In the genomic region with DNA sequence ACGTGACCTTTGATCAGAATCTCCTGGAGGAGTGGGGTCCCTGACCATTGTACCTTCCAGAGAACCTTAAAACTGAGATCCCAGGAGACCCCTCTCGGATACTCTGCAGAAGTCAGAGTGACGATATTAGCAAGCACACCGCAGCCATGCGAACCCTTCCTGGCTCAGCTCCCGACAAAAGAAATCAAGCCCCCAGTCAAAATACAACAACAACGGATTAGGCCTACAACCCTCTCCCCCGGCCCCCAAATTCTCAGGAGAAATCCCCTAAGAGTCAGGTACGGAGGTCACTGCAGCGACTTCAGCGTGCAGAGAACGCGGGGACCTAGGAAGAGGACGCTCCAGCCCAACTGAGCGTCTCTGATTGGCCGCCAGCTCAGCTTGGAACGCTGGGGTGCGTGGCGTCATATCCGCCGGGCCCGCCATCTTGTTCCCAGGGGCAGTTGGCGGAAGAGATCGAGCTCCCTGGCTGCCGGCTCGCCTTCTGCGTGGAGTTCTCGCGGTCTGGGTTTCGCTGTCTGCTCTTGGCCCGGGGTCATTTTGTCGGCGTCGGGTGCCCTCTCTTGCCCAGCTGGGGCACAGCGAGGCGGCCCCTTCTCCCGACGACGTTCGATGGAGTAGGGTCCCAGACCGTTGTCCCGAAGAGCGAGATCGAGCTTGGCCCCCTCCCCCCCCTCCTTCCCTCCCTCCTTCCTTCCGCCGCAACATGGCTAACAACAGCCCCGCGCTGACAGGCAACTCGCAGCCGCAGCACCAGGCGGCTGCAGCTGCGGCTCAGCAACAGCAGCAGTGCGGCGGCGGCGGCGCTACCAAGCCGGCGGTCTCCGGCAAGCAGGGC, we compare ENCODE assay signal across 1 cellular context.
TF ChIP-seq lines count a peak whose summit lies in the region.

A gene with protein sequence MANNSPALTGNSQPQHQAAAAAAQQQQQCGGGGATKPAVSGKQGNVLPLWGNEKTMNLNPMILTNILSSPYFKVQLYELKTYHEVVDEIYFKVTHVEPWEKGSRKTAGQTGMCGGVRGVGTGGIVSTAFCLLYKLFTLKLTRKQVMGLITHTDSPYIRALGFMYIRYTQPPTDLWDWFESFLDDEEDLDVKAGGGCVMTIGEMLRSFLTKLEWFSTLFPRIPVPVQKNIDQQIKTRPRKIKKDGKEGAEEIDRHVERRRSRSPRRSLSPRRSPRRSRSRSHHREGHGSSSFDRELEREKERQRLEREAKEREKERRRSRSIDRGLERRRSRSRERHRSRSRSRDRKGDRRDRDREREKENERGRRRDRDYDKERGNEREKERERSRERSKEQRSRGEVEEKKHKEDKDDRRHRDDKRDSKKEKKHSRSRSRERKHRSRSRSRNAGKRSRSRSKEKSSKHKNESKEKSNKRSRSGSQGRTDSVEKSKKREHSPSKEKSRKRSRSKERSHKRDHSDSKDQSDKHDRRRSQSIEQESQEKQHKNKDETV (plus strand): TSS at position 425 of the 838 bp plus-strand sequence. CDS start 282 bp downstream, at position 707.

TF ChIP-seq in H1, 55 proteins besides CTCF, POLR2A, EP300 and RAD21 (continues in another document):
- TF ChIP-seq HDAC6 (IDR thresholded peaks at IDR 0.05; ENCODE audit: low read depth, low read length) (no peak), CTBP2 (IDR thresholded peaks at IDR 0.05; ENCODE audit: borderline replicate concordance, insufficient read depth, insufficient read length, low read length) (no peak), TEAD4 (IDR thresholded peaks at IDR 0.05; ENCODE audit: low read depth, low read length) (peak; percentile 18; the same call in 1 of the 2 replicates), BCL11A (IDR thresholded peaks at IDR 0.05; ENCODE audit: low read depth in 2 of 2, low read length in 2 of 2) (no peak), NANOG (IDR thresholded peaks at IDR 0.05; ENCODE audit: insufficient read depth, low read depth, low read length, poor library complexity, severe bottlenecking) (no peak), SP4 (IDR thresholded peaks at IDR 0.05; ENCODE audit: low read length) (no peak), MAFK (IDR thresholded peaks at IDR 0.05; ENCODE audit: low read depth, low read length) (no peak), RBBP5 (IDR thresholded peaks at IDR 0.05; ENCODE audit: borderline replicate concordance, low read depth, low read length) (peak; percentile 75; the same call in 1 of the 2 replicates), SAP30 (IDR thresholded peaks at IDR 0.05; ENCODE audit: insufficient read depth, insufficient replicate concordance, low read length) (no peak), SIN3A (conservative IDR thresholded peaks at IDR 0.05 in 1 of 2, IDR thresholded peaks at IDR 0.05 in 1 of 2; ENCODE audit: low read depth in 1 of 2, low read length in 2 of 2) (peak in 1 of 2 experiments; percentile 75; a peak in 1 of 4 replicates), RNF2 (IDR thresholded peaks at IDR 0.05; ENCODE audit: borderline replicate concordance, low read depth, low read length, missing control alignments, poor library complexity, severe bottlenecking) (no peak), YY1 (IDR thresholded peaks at IDR 0.05; ENCODE audit: low read depth, low read length) (peak; percentile 96), RXRA (IDR thresholded peaks at IDR 0.05; ENCODE audit: insufficient read depth, low read depth, low read length) (no peak), PHF8 (conservative IDR thresholded peaks at IDR 0.05; ENCODE audit: low read depth, low read length) (peak; percentile 96), BACH1 (IDR thresholded peaks at IDR 0.05; ENCODE audit: low read length) (no peak), JUN (IDR thresholded peaks at IDR 0.05; ENCODE audit: low read depth, low read length) (no peak), SRF (IDR thresholded peaks at IDR 0.05; ENCODE audit: low read depth, low read length) (no peak), SP2 (IDR thresholded peaks at IDR 0.05; ENCODE audit: low read length) (no peak), TBP (IDR thresholded peaks at IDR 0.05; ENCODE audit: low read depth, low read length) (peak; percentile 90), CBX5 (IDR thresholded peaks at IDR 0.05; ENCODE audit: low read depth, low read length) (no peak), BRCA1 (IDR thresholded peaks at IDR 0.05; ENCODE audit: low read depth, low read length) (no peak), POU5F1 (IDR thresholded peaks at IDR 0.05; ENCODE audit: low read depth, low read length) (no peak), CHD2 (IDR thresholded peaks at IDR 0.05; ENCODE audit: low read length) (no peak; the same call in 1 of the 2 replicates), CEBPB (IDR thresholded peaks at IDR 0.05; ENCODE audit: low read depth, low read length) (no peak), CBX8 (IDR thresholded peaks at IDR 0.05; ENCODE audit: borderline replicate concordance, low read depth, low read length) (no peak), KDM4A (IDR thresholded peaks at IDR 0.05; ENCODE audit: low read depth, low read length, severe bottlenecking) (peak; percentile 70), HDAC2 (IDR thresholded peaks at IDR 0.05; ENCODE audit: borderline replicate concordance in 1 of 2, low read depth in 2 of 2, low read length in 2 of 2) (no peak), ASH2L (IDR thresholded peaks at IDR 0.05; ENCODE audit: low read length) (peak; percentile 81), KDM1A (IDR thresholded peaks at IDR 0.05; ENCODE audit: borderline replicate concordance, low read length) (no peak), SIX5 (IDR thresholded peaks at IDR 0.05; ENCODE audit: low read depth, low read length) (no peak), JUND (IDR thresholded peaks at IDR 0.05; ENCODE audit: low read length) (no peak), NRF1 (IDR thresholded peaks at IDR 0.05; ENCODE audit: low read depth, low read length) (no peak), ZNF274 (IDR thresholded peaks at IDR 0.05; ENCODE audit: borderline replicate concordance, extremely low read depth, low read length) (no peak), CREB1 (IDR thresholded peaks at IDR 0.05) (peak; percentile 91), GABPA (IDR thresholded peaks at IDR 0.05; ENCODE audit: borderline replicate concordance, insufficient read depth, low read length) (peak; percentile 69; the same call in 1 of the 2 replicates), CHD1 (IDR thresholded peaks at IDR 0.05; ENCODE audit: low read depth, low read length) (no peak), TAF7 (optimal IDR thresholded peaks at IDR 0.05; ENCODE audit: borderline replicate concordance, low read depth, low read length) (peak; percentile 83), GTF2F1 (IDR thresholded peaks at IDR 0.05; ENCODE audit: borderline replicate concordance, low read depth, low read length) (peak; percentile 74; the same call in 1 of the 2 replicates), SP1 (IDR thresholded peaks at IDR 0.05; ENCODE audit: low read depth, low read length) (no peak), SIRT6 (IDR thresholded peaks at IDR 0.05; ENCODE audit: low read length) (no peak), RFX5 (IDR thresholded peaks at IDR 0.05; ENCODE audit: borderline replicate concordance, low read depth, low read length) (no peak), EZH2 (IDR thresholded peaks at IDR 0.05; ENCODE audit: low read depth, low read length, severe bottlenecking) (no peak), KDM5A (IDR thresholded peaks at IDR 0.05; ENCODE audit: low read length) (peak; percentile 53; the same call in 1 of the 2 replicates), TAF1 (IDR thresholded peaks at IDR 0.05; ENCODE audit: low read depth, low read length) (peak; percentile 96), EGR1 (IDR thresholded peaks at IDR 0.05; ENCODE audit: borderline replicate concordance, low read depth, low read length) (no peak), POLR2AphosphoS5 (IDR thresholded peaks at IDR 0.05; ENCODE audit: low read depth, low read length) (peak; percentile 98)
- TF ChIP-seq, protein P1, sequence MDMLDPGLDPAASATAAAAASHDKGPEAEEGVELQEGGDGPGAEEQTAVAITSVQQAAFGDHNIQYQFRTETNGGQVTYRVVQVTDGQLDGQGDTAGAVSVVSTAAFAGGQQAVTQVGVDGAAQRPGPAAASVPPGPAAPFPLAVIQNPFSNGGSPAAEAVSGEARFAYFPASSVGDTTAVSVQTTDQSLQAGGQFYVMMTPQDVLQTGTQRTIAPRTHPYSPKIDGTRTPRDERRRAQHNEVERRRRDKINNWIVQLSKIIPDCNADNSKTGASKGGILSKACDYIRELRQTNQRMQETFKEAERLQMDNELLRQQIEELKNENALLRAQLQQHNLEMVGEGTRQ (IDR thresholded peaks at IDR 0.05; ENCODE audit: low read length), result no peak
- TF ChIP-seq, protein P2, sequence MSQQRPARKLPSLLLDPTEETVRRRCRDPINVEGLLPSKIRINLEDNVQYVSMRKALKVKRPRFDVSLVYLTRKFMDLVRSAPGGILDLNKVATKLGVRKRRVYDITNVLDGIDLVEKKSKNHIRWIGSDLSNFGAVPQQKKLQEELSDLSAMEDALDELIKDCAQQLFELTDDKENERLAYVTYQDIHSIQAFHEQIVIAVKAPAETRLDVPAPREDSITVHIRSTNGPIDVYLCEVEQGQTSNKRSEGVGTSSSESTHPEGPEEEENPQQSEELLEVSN (IDR thresholded peaks at IDR 0.05), result 0 out of 2 replicates have a peak, but pooled peaks have one; percentile 39
- TF ChIP-seq, protein P3, sequence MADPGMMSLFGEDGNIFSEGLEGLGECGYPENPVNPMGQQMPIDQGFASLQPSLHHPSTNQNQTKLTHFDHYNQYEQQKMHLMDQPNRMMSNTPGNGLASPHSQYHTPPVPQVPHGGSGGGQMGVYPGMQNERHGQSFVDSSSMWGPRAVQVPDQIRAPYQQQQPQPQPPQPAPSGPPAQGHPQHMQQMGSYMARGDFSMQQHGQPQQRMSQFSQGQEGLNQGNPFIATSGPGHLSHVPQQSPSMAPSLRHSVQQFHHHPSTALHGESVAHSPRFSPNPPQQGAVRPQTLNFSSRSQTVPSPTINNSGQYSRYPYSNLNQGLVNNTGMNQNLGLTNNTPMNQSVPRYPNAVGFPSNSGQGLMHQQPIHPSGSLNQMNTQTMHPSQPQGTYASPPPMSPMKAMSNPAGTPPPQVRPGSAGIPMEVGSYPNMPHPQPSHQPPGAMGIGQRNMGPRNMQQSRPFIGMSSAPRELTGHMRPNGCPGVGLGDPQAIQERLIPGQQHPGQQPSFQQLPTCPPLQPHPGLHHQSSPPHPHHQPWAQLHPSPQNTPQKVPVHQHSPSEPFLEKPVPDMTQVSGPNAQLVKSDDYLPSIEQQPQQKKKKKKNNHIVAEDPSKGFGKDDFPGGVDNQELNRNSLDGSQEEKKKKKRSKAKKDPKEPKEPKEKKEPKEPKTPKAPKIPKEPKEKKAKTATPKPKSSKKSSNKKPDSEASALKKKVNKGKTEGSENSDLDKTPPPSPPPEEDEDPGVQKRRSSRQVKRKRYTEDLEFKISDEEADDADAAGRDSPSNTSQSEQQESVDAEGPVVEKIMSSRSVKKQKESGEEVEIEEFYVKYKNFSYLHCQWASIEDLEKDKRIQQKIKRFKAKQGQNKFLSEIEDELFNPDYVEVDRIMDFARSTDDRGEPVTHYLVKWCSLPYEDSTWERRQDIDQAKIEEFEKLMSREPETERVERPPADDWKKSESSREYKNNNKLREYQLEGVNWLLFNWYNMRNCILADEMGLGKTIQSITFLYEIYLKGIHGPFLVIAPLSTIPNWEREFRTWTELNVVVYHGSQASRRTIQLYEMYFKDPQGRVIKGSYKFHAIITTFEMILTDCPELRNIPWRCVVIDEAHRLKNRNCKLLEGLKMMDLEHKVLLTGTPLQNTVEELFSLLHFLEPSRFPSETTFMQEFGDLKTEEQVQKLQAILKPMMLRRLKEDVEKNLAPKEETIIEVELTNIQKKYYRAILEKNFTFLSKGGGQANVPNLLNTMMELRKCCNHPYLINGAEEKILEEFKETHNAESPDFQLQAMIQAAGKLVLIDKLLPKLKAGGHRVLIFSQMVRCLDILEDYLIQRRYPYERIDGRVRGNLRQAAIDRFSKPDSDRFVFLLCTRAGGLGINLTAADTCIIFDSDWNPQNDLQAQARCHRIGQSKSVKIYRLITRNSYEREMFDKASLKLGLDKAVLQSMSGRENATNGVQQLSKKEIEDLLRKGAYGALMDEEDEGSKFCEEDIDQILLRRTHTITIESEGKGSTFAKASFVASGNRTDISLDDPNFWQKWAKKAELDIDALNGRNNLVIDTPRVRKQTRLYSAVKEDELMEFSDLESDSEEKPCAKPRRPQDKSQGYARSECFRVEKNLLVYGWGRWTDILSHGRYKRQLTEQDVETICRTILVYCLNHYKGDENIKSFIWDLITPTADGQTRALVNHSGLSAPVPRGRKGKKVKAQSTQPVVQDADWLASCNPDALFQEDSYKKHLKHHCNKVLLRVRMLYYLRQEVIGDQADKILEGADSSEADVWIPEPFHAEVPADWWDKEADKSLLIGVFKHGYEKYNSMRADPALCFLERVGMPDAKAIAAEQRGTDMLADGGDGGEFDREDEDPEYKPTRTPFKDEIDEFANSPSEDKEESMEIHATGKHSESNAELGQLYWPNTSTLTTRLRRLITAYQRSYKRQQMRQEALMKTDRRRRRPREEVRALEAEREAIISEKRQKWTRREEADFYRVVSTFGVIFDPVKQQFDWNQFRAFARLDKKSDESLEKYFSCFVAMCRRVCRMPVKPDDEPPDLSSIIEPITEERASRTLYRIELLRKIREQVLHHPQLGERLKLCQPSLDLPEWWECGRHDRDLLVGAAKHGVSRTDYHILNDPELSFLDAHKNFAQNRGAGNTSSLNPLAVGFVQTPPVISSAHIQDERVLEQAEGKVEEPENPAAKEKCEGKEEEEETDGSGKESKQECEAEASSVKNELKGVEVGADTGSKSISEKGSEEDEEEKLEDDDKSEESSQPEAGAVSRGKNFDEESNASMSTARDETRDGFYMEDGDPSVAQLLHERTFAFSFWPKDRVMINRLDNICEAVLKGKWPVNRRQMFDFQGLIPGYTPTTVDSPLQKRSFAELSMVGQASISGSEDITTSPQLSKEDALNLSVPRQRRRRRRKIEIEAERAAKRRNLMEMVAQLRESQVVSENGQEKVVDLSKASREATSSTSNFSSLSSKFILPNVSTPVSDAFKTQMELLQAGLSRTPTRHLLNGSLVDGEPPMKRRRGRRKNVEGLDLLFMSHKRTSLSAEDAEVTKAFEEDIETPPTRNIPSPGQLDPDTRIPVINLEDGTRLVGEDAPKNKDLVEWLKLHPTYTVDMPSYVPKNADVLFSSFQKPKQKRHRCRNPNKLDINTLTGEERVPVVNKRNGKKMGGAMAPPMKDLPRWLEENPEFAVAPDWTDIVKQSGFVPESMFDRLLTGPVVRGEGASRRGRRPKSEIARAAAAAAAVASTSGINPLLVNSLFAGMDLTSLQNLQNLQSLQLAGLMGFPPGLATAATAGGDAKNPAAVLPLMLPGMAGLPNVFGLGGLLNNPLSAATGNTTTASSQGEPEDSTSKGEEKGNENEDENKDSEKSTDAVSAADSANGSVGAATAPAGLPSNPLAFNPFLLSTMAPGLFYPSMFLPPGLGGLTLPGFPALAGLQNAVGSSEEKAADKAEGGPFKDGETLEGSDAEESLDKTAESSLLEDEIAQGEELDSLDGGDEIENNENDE (IDR thresholded peaks at IDR 0.05; ENCODE audit: insufficient replicate concordance, low read length), result no peak
- TF ChIP-seq, protein P4, sequence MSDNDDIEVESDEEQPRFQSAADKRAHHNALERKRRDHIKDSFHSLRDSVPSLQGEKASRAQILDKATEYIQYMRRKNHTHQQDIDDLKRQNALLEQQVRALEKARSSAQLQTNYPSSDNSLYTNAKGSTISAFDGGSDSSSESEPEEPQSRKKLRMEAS (IDR thresholded peaks at IDR 0.05), result peak; percentile 81
